ENCODE assay signal across 26 cellular contexts in the genomic region with DNA sequence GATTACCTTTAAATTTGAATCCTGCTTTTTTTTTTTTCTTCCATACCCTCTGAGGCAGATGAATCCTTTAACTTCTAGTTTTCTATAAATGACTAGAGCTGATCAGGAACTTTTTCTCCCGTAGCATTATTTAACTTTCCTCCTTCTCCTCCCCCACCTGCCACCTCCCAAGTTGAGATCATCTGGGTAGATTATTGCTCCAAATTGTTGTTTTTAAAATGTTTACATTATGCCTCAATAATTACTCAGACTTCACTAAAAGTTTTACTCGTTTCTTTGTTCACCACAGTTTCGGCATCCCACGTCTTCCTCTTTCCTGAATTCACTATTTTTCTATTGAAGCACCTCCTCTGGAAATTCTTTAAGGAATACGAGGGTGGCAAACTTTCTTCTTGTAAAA. TPM values are rescaled to one million over a fixed set of nuclear protein-coding genes. Genes with fewer than 3 reads are reported as not detected.
DNase-seq lines count a peak whose midpoint lies in the region; ATAC-seq, FAIRE-seq and TF ChIP-seq lines count a peak whose summit lies in the region.
"Had no signal": no experiment of that assay in that cellular context is flagged by ENCODE, and none has a peak within 500 bp of the region (broad histone marks: within the 10 kb centered on the region; RNA-seq: fewer than 3 reads in every experiment).

No MANE protein-coding gene starts in this region.

- POLR2A ChIA-PET in Caco-2 (lab: Charles Lee) = no interaction called here

- intact Hi-C loops in Caco-2 (cut with micrococcal nuclease; ENCODE audit: unreplicated experiment) = loop anchor here (5.0 kb wide), 1 partner anchor 35 kb away; no protein-coding TSS in a partner anchor

- peaks cover 92% of the 10 kb centered on the region for H3K4me1 ChIP-seq in SJSA1 (replicated peaks)
- peaks cover 33% of the 10 kb centered on the region for H3K4me1 ChIP-seq in skeletal muscle satellite cell (ENCODE audit: control insufficient read depth, insufficient read depth, low read length)
- peaks cover 7% of the 10 kb centered on the region; the same call in 1 of the 2 replicates for H3K4me1 ChIP-seq in Caco-2
- H3K4me1 ChIP-seq: BE2C had no signal

- TF ChIP-seq CTCF in Caco-2 (IDR thresholded peaks at IDR 0.05; ENCODE audit: insufficient read depth in 1 of 2, low read depth in 1 of 2, low read length in 1 of 2, severe bottlenecking in 1 of 2, unreplicated experiment in 1 of 2) = no peak

- ATAC-seq in activated T-cell treated with anti-CD3 and anti-CD28 coated beads, Interleukin-2, amount 50 U/mL, for 72 hours (replicated peaks in 1 of 2) = no peak
- ATAC-seq in HG03039 (IDR thresholded peaks at IDR 0.05; ENCODE audit: unreplicated experiment) = no peak

- H3K4me2 ChIP-seq in skeletal muscle satellite cell (ENCODE audit: low read length) = peak overlapping the region; percentile 25
- H3K4me2 ChIP-seq: KMS-11 had no signal

- DNase-seq in activated T-cell treated with anti-CD3 and anti-CD28 coated beads, Interleukin-2, amount 50 U/mL, for 72 hours = no peak
- no peak for DNase-seq in activated T-cell treated with anti-CD3 and anti-CD28 coated beads, Interleukin-2, amount 50 U/mL, for 24 hours
- DNase-seq in SJSA1 (ENCODE audit: low read depth in 1 of 2, low spot score in 2 of 2) (peak in 1 of 2 experiments; percentile 67), dermis blood vessel endothelial cell (peak; percentile 19), GM12891 (ENCODE audit: insufficient read length, low spot score) (no peak), Caco-2 (no peak)
- DNase-seq: ACHN, BE2C, DMS153, H7, IMR-90, NCI-H1092 treated with DMSO at 0.1 percent for 48 hours, NCI-H1436, NCI-H187, NCI-H2107, NCI-H524, NCI-H748 treated with DMSO at 0.1 percent for 48 hours, Right ventricle myocardium superior had no signal

- H3K27ac ChIP-seq in SJSA1 = peak overlapping the region; percentile 46
- H3K27ac ChIP-seq: 22Rv1, KMS-11 had no signal

- H3K36me3 ChIP-seq in SJSA1 (no peaks in the 10 kb centered on the region), skeletal muscle satellite cell (ENCODE audit: insufficient read depth, low read length) (no peaks in the 10 kb centered on the region), Caco-2 (ENCODE audit: control insufficient read depth, insufficient read depth, low read length) (no peaks in the 10 kb centered on the region)
- H3K36me3 ChIP-seq: BE2C had no signal

- no peaks in the 10 kb centered on the region for H3K36me3 Mint-ChIP-seq in activated T-cell treated with anti-CD3 and anti-CD28 coated beads, Interleukin-2, amount 50 U/mL, for 72 hours (ENCODE audit: insufficient read depth in 2 of 2)
- no peaks in the 10 kb centered on the region for H3K36me3 Mint-ChIP-seq in activated T-cell treated with anti-CD3 and anti-CD28 coated beads, Interleukin-2, amount 50 U/mL, for 24 hours (ENCODE audit: low read depth)
- no peaks in the 10 kb centered on the region for H3K36me3 Mint-ChIP-seq in Caco-2 (ENCODE audit: insufficient read depth, unreplicated experiment)
- H3K36me3 Mint-ChIP-seq: CD14-positive monocyte had no signal

- peaks cover 6% of the 10 kb centered on the region for H3K4me1 Mint-ChIP-seq in activated T-cell treated with anti-CD3 and anti-CD28 coated beads, Interleukin-2, amount 50 U/mL, for 72 hours (ENCODE audit: low read depth)
- peaks cover 6% of the 10 kb centered on the region for H3K4me1 Mint-ChIP-seq in activated T-cell treated with anti-CD3 and anti-CD28 coated beads, Interleukin-2, amount 50 U/mL, for 24 hours (ENCODE audit: low read depth)
- H3K4me1 Mint-ChIP-seq in Caco-2 (ENCODE audit: low read depth, unreplicated experiment) = peaks cover 15% of the 10 kb centered on the region
- H3K4me1 Mint-ChIP-seq: CD14-positive monocyte had no signal

- H3K9me3 Mint-ChIP-seq in activated T-cell treated with anti-CD3 and anti-CD28 coated beads, Interleukin-2, amount 50 U/mL, for 72 hours = no peaks in the 10 kb centered on the region
- H3K9me3 Mint-ChIP-seq in activated T-cell treated with anti-CD3 and anti-CD28 coated beads, Interleukin-2, amount 50 U/mL, for 24 hours = no peaks in the 10 kb centered on the region
- no peaks in the 10 kb centered on the region for H3K9me3 Mint-ChIP-seq in Caco-2 (ENCODE audit: unreplicated experiment)

- H3K4me3 ChIP-seq in SJSA1 (no peak overlapping the region), skeletal muscle satellite cell (ENCODE audit: low read length) (peak overlapping the region; percentile 4), Caco-2 (ENCODE audit: low read depth, low read length) (no peak overlapping the region)

- H3K27me3 Mint-ChIP-seq in activated T-cell treated with anti-CD3 and anti-CD28 coated beads, Interleukin-2, amount 50 U/mL, for 72 hours (ENCODE audit: low read depth) = peaks cover 39% of the 10 kb centered on the region
- H3K27me3 Mint-ChIP-seq in activated T-cell treated with anti-CD3 and anti-CD28 coated beads, Interleukin-2, amount 50 U/mL, for 24 hours = peaks cover 37% of the 10 kb centered on the region
- no peaks in the 10 kb centered on the region for H3K27me3 Mint-ChIP-seq in Caco-2 (ENCODE audit: insufficient read depth, unreplicated experiment)

- H3K9ac ChIP-seq in skeletal muscle satellite cell (ENCODE audit: low read depth, low read length) = peak overlapping the region; percentile 48
- H3K9ac ChIP-seq: KMS-11 had no signal

- BruUV-seq in Caco-2 (replicated peaks; lab: Mats Ljungman, UMichigan) = no TSS peak

- CTCF ChIA-PET in Caco-2 (lab: Charles Lee) = interaction anchor here (1.6 to 1.8 kb wide), 2 partner anchors 10 to 12 kb away, joined by 4 to 5 read pairs; no protein-coding TSS in a partner anchor

- H3K27ac Mint-ChIP-seq in activated T-cell treated with anti-CD3 and anti-CD28 coated beads, Interleukin-2, amount 50 U/mL, for 72 hours = peak overlapping the region; percentile 54
- no peak overlapping the region for H3K27ac Mint-ChIP-seq in activated T-cell treated with anti-CD3 and anti-CD28 coated beads, Interleukin-2, amount 50 U/mL, for 24 hours
- no peak overlapping the region for H3K27ac Mint-ChIP-seq in Caco-2 (ENCODE audit: unreplicated experiment)
- H3K27ac Mint-ChIP-seq: CD14-positive monocyte had no signal

- H3K27me3 ChIP-seq in SJSA1 (replicated peaks) = no peaks in the 10 kb centered on the region
- no peaks in the 10 kb centered on the region for H3K27me3 ChIP-seq in skeletal muscle satellite cell (ENCODE audit: control insufficient read depth, insufficient read depth, low read length)
- no peaks in the 10 kb centered on the region for H3K27me3 ChIP-seq in Caco-2 (replicated peaks; ENCODE audit: control insufficient read depth, insufficient read depth, low read length)

- no peak for FAIRE-seq in GM12891 (lab: Jason Lieb, UNC)

- no peak overlapping the region for H3K4me3 Mint-ChIP-seq in activated T-cell treated with anti-CD3 and anti-CD28 coated beads, Interleukin-2, amount 50 U/mL, for 72 hours
- no peak overlapping the region for H3K4me3 Mint-ChIP-seq in activated T-cell treated with anti-CD3 and anti-CD28 coated beads, Interleukin-2, amount 50 U/mL, for 24 hours
- no peak overlapping the region for H3K4me3 Mint-ChIP-seq in Caco-2 (ENCODE audit: unreplicated experiment)

- no peak for TF ChIP-seq POLR2A in GM12891 (IDR thresholded peaks at IDR 0.05; ENCODE audit: low read depth, low read length)

- H3K9me3 ChIP-seq in SJSA1 (replicated peaks) (no peaks in the 10 kb centered on the region), skeletal muscle satellite cell (replicated peaks; ENCODE audit: low read length) (no peaks in the 10 kb centered on the region), Caco-2 (no peaks in the 10 kb centered on the region)
- H3K9me3 ChIP-seq: BE2C had no signal

TF ChIP-seq in GM12891, 5 proteins besides CTCF, POLR2A, EP300 and RAD21:
- TF ChIP-seq POU2F2 (IDR thresholded peaks at IDR 0.05; ENCODE audit: low read depth, low read length) (no peak), SPI1 (IDR thresholded peaks at IDR 0.05; ENCODE audit: low read depth, low read length) (no peak), TAF1 (IDR thresholded peaks at IDR 0.05; ENCODE audit: low read depth, low read length) (no peak), PAX5 (IDR thresholded peaks at IDR 0.05; ENCODE audit: insufficient read depth, low read length, severe bottlenecking) (no peak), POLR2AphosphoS5 (IDR thresholded peaks at IDR 0.05; ENCODE audit: low read depth, low read length) (no peak)

RNA-seq across cellular contexts. Expression of a gene that starts 16.6 kb away (rescaled TPM):
- total RNA-seq in activated T-cell treated with anti-CD3 and anti-CD28 coated beads, Interleukin-2, amount 50 U/mL, for 72 hours = under 1 TPM; 0.05 to 0.16 TPM
- total RNA-seq in SJSA1 (2014; rRNA removed; shearing (Covaris generic)) = 2.6 and 4.7 TPM in 2 replicates
- total RNA-seq in dermis blood vessel endothelial cell (0.85 and 1.7 TPM in 2 replicates), Caco-2 (2022) (1.3 and 1.5 TPM in 2 replicates)
- total RNA-seq in skeletal muscle satellite cell (2012; rRNA removed) = 97.8 and 149 TPM in 2 replicates
- polyA plus RNA-seq in GM12891 (2012; ENCODE audit: low read depth, missing spikeins) = 0.04 TPM
- polyA plus RNA-seq: CD14-positive monocyte had no signal

RNA-seq across cellular contexts. Expression of a gene that starts 56.1 kb away (rescaled TPM):
- not detected for total RNA-seq in activated T-cell treated with anti-CD3 and anti-CD28 coated beads, Interleukin-2, amount 50 U/mL, for 72 hours
- 0.60 and 1.6 TPM in 2 replicates for total RNA-seq in SJSA1 (2014; rRNA removed; shearing (Covaris generic))
- 0.28 and 0.68 TPM in 2 replicates for total RNA-seq in dermis blood vessel endothelial cell
- 0.25 and 0.44 TPM in 2 replicates for total RNA-seq in skeletal muscle satellite cell (2012; rRNA removed)
- polyA plus RNA-seq in GM12891 (2012; ENCODE audit: low read depth, missing spikeins) = 0.23 TPM
- total RNA-seq in Caco-2 (2022) = not detected in 2 replicates
- total RNA-seq: G401, Right ventricle myocardium superior, RPMI7951, SK-MEL-5 had no signal
- polyA plus RNA-seq: CD14-positive monocyte had no signal
